In the genomic region with DNA sequence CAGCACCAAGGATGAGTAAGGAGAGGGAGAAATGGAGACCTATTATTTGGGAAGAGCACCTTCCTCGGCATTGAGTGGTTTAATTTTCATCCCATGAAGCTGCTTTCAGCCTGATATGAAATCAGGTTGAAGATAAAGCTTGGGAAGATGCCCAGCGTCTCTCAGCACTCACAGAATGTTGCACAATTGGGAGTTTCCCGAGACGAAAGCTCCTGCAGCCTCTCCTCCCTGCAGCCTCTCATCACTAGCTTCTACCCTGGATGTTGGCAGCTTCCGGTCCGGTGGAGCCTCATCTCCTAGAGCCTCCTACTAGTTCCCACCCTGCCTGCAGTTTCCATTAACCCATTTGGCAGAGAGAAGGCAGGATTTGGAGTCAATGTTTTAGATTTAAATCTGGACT, we compare ENCODE assay signal across 23 cellular contexts.
"Had no signal": no experiment of that assay in that cellular context is flagged by ENCODE, and none has a peak within 500 bp of the region (broad histone marks: within the 10 kb centered on the region; RNA-seq: fewer than 3 reads in every experiment).

No MANE protein-coding gene starts in this region.

- H3K4me1 Mint-ChIP-seq: activated CD4-positive, alpha-beta T cell treated with anti-CD3 and anti-CD28 coated beads for 36 hours; nephron progenitor cell; stimulated activated naive CD8-positive, alpha-beta T cell treated with anti-CD3 and anti-CD28 coated beads, Interleukin-15, amount 100 ng/mL, for 72 hours had no signal

- H3K36me3 Mint-ChIP-seq: activated naive CD4-positive, alpha-beta T cell treated with anti-CD3 and anti-CD28 coated beads, Interleukin-2, amount 50 U/mL, for 72 hours had no signal

- H3K9me3 ChIP-seq: esophagus muscularis mucosa, gastrocnemius medialis, heart right ventricle, lower lobe of right lung, psoas muscle, upper lobe of right lung had no signal

- DNase-seq: activated CD4-positive, alpha-beta memory T cell treated with anti-CD3 and anti-CD28 coated beads, Interleukin-2, amount 10 ng/mL, durations not matched to agents 7 days and 5 days; activated CD4-positive, alpha-beta T cell treated with anti-CD3 and anti-CD28 coated beads for 36 hours; activated CD8-positive, alpha-beta memory T cell treated with anti-CD3 and anti-CD28 coated beads, Interleukin-2, amount 50 U/mL, for 4 hours; activated effector memory CD4-positive, alpha-beta T cell treated with anti-CD3 and anti-CD28 coated beads, Interleukin-2, amount 50 U/mL, for 16 hours; activated T-cell treated with anti-CD3 and anti-CD28 coated beads, Interleukin-2, amount 50 U/mL, for 48 hours; amniotic stem cell; central memory CD4-positive, alpha-beta T cell; cortex of kidney; effector CD4-positive, alpha-beta T cell; gastrocnemius medialis; heart right ventricle; left cardiac atrium; lower lobe of right lung; nephron progenitor cell; psoas muscle; stimulated activated naive CD8-positive, alpha-beta T cell treated with anti-CD3 and anti-CD28 coated beads, Interleukin-15, amount 100 ng/mL, for 72 hours; T-helper 1 cell; T1000; upper lobe of right lung; WERI-Rb-1 had no signal

- H3K4me1 ChIP-seq: esophagus muscularis mucosa, gastrocnemius medialis, lower lobe of right lung, psoas muscle, upper lobe of right lung had no signal

- H3K27ac Mint-ChIP-seq: activated CD4-positive, alpha-beta memory T cell treated with anti-CD3 and anti-CD28 coated beads, Interleukin-2, amount 10 ng/mL, durations not matched to agents 7 days and 5 days; activated CD4-positive, alpha-beta T cell treated with anti-CD3 and anti-CD28 coated beads for 36 hours; activated naive CD4-positive, alpha-beta T cell treated with anti-CD3 and anti-CD28 coated beads, Interleukin-2, amount 50 U/mL, for 72 hours; nephron progenitor cell had no signal

- ATAC-seq: gastrocnemius medialis, heart right ventricle, psoas muscle, sciatic nerve, upper lobe of right lung had no signal

- H3K9me3 Mint-ChIP-seq: activated CD4-positive, alpha-beta memory T cell treated with anti-CD3 and anti-CD28 coated beads, Interleukin-2, amount 10 ng/mL, durations not matched to agents 7 days and 5 days; activated naive CD4-positive, alpha-beta T cell treated with anti-CD3 and anti-CD28 coated beads, Interleukin-2, amount 50 U/mL, for 72 hours; nephron progenitor cell; stimulated activated naive CD8-positive, alpha-beta T cell treated with anti-CD3 and anti-CD28 coated beads, Interleukin-15, amount 100 ng/mL, for 72 hours had no signal

- H3K27ac ChIP-seq: esophagus muscularis mucosa, gastrocnemius medialis, heart right ventricle, lower lobe of right lung, psoas muscle, upper lobe of right lung, WERI-Rb-1 had no signal

- H3K27me3 ChIP-seq: upper lobe of right lung had no signal

- H3K4me3 Mint-ChIP-seq: activated CD4-positive, alpha-beta memory T cell treated with anti-CD3 and anti-CD28 coated beads, Interleukin-2, amount 10 ng/mL, durations not matched to agents 7 days and 5 days; activated CD4-positive, alpha-beta T cell treated with anti-CD3 and anti-CD28 coated beads for 36 hours; nephron progenitor cell; stimulated activated naive CD8-positive, alpha-beta T cell treated with anti-CD3 and anti-CD28 coated beads, Interleukin-15, amount 100 ng/mL, for 72 hours had no signal

- H3K36me3 ChIP-seq: esophagus muscularis mucosa, gastrocnemius medialis, WERI-Rb-1 had no signal

- H3K27me3 Mint-ChIP-seq: activated CD4-positive, alpha-beta T cell treated with anti-CD3 and anti-CD28 coated beads for 36 hours; stimulated activated naive CD8-positive, alpha-beta T cell treated with anti-CD3 and anti-CD28 coated beads, Interleukin-15, amount 100 ng/mL, for 72 hours had no signal

- H3K4me3 ChIP-seq: esophagus muscularis mucosa, gastrocnemius medialis, heart right ventricle, lower lobe of right lung, psoas muscle, upper lobe of right lung had no signal
